25 cellular contexts compared by ENCODE assay signal in the genomic region with DNA sequence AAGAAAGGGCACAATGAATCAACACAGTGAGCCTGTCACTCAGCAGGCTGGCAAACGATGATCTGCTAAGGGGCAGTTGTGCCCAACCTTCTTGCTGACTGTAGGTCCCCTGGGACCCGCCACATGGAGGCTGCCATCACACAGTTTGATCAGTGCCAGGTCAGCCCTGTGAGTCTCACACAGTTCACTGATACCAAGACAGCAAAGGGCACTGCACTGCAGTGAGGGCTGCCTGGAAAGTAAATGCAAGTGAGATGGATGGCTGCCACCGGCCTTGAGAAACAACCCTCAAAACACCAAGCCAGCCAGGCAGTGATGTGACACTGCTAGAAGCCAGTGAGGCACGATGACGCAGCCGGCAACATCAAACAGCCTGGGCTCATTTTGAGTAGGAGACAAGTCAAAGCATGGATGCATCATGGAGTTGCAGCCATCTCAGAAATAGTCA. TPM values are rescaled to one million over a fixed set of nuclear protein-coding genes. Genes with fewer than 3 reads are reported as not detected.
A peak's percentile ranks its signal among the peaks of the same experiment; 100 is the strongest.
DNase-seq lines count a peak whose midpoint lies in the region; ATAC-seq, FAIRE-seq and TF ChIP-seq lines count a peak whose summit lies in the region.
"Had no signal": no experiment of that assay in that cellular context is flagged by ENCODE, and none has a peak within 500 bp of the region (broad histone marks: within the 10 kb centered on the region; RNA-seq: fewer than 3 reads in every experiment).

No MANE protein-coding gene starts in this region.

- peaks cover 2% of the 10 kb centered on the region for H3K9me3 Mint-ChIP-seq in chondrocyte (ENCODE audit: low read depth)
- H3K9me3 Mint-ChIP-seq in osteocyte (ENCODE audit: unreplicated experiment), result peaks cover 6% of the 10 kb centered on the region

- DNase-seq in NCI-H2171 treated with DMSO at 0.1 percent for 48 hours (lab: John Stamatoyannopoulos, UW) (peak; percentile 3), NCI-H2171 (lab: John Stamatoyannopoulos, UW) (no peak), HTR-8/SVneo (ENCODE audit: insufficient read length, low spot score) (no peak), chondrocyte (ENCODE audit: low spot score) (no peak), osteocyte (ENCODE audit: extremely low spot score, unreplicated experiment) (no peak), COLO668 (lab: John Stamatoyannopoulos, UW; ENCODE audit: unreplicated experiment) (no peak), NCI-H526 treated with DMSO at 0.1 percent for 48 hours (lab: John Stamatoyannopoulos, UW) (no peak)
- DNase-seq: cortex of kidney; foreskin keratinocyte; H9; hippocampal formation; naive thymus-derived CD4-positive, alpha-beta T cell; NCI-H1694; NCI-H510A; stimulated activated CD4-positive, alpha-beta T cell treated with anti-CD3 and anti-CD28 coated beads, Interleukin-4, amount 100 ng/mL, for 1 hour; T-cell had no signal

- ATAC-seq in GM21515 (IDR thresholded peaks at IDR 0.05; ENCODE audit: unreplicated experiment), result no peak
- ATAC-seq: foreskin keratinocyte; HepG2; naive thymus-derived CD4-positive, alpha-beta T cell; Right ventricle myocardium inferior; T-cell had no signal

- H3K4me1 Mint-ChIP-seq in chondrocyte (ENCODE audit: low read depth) (peaks cover 47% of the 10 kb centered on the region), osteocyte (ENCODE audit: unreplicated experiment) (peaks cover 44% of the 10 kb centered on the region)

- H3K27ac Mint-ChIP-seq in chondrocyte (ENCODE audit: unreplicated experiment) (peak overlapping the region; percentile 37), osteocyte (ENCODE audit: unreplicated experiment) (peak overlapping the region; percentile 11)
- H3K27ac Mint-ChIP-seq: activated naive CD8-positive, alpha-beta T cell; activated T-cell treated with anti-CD3 and anti-CD28 coated beads, Interleukin-2, amount 50 U/mL, for 72 hours; H9; T-cell had no signal

- no peak for TF ChIP-seq CTCF in chondrocyte (IDR thresholded peaks at IDR 0.05)
- no peak for TF ChIP-seq CTCF in osteocyte (IDR thresholded peaks at IDR 0.05)

- H3K36me3 Mint-ChIP-seq in chondrocyte (ENCODE audit: low read depth) (peaks cover 2% of the 10 kb centered on the region), osteocyte (ENCODE audit: unreplicated experiment) (peaks cover 3% of the 10 kb centered on the region)
- H3K36me3 Mint-ChIP-seq: T-cell had no signal

- peak; percentile 72 for FAIRE-seq in HTR-8/SVneo (lab: Jason Lieb, UNC)
- FAIRE-seq: A204.1, endothelial cell of umbilical vein, HepG2, keratinocyte had no signal

- H3K27me3 Mint-ChIP-seq in chondrocyte (ENCODE audit: low read depth) (peaks cover 13% of the 10 kb centered on the region), osteocyte (ENCODE audit: unreplicated experiment) (peaks cover 24% of the 10 kb centered on the region)

- no peak overlapping the region for H3K4me3 Mint-ChIP-seq in chondrocyte (ENCODE audit: unreplicated experiment)
- H3K4me3 Mint-ChIP-seq in osteocyte (ENCODE audit: unreplicated experiment), result no peak overlapping the region
- H3K4me3 Mint-ChIP-seq: activated naive CD8-positive, alpha-beta T cell had no signal

RNA-seq across cellular contexts. Expression of gene FOXD1, which starts 30.3 kb away (rescaled TPM):
- 28.1 to 78.9 TPM (median 28.6 TPM) in 3 replicates for total RNA-seq in chondrocyte
- total RNA-seq in osteocyte, result 64.1 and 73.4 TPM in 2 replicates
- total RNA-seq: lung microvascular endothelial cell, Right ventricle myocardium inferior had no signal
